ENCODE assay signal across 10 cellular contexts in genomic region chr3:193865339-193865738, GRCh38.
DNase-seq lines count a peak whose midpoint lies in the region; ATAC-seq and TF ChIP-seq lines count a peak whose summit lies in the region.
"Had no signal": no experiment of that assay in that cellular context is flagged by ENCODE, and none has a peak within 500 bp of the region (broad histone marks: within the 10 kb centered on the region; RNA-seq: fewer than 3 reads in every experiment).

No MANE protein-coding gene starts in this region.

- H2AFZ ChIP-seq in OCI-LY3 (ENCODE audit: low read depth, low read length) = no peak overlapping the region

- peak; percentile 92 for ATAC-seq in GM18508 (IDR thresholded peaks at IDR 0.05; ENCODE audit: insufficient read depth, unreplicated experiment)
- ATAC-seq in GM21381 (IDR thresholded peaks at IDR 0.05; ENCODE audit: unreplicated experiment) = peak; percentile 70
- ATAC-seq in HG03064 (IDR thresholded peaks at IDR 0.05; ENCODE audit: low read depth, unreplicated experiment) = peak; percentile 75

- peaks cover 47% of the 10 kb centered on the region for H3K4me1 ChIP-seq in OCI-LY3 (ENCODE audit: low read length)

- peak overlapping the region; percentile 85 for H3K4me2 ChIP-seq in OCI-LY3 (ENCODE audit: low read length)

- no peak overlapping the region for H3K27ac Mint-ChIP-seq in glutamatergic neuron (ENCODE audit: unreplicated experiment)
- H3K27ac Mint-ChIP-seq: CD8-positive, alpha-beta memory T cell had no signal

- peak overlapping the region; percentile 51 for H3K27ac ChIP-seq in OCI-LY3 (ENCODE audit: low read length)
- H3K27ac ChIP-seq: epithelial cell of prostate had no signal

- peaks cover 2% of the 10 kb centered on the region for H3K9me3 Mint-ChIP-seq in glutamatergic neuron (ENCODE audit: unreplicated experiment)
- H3K9me3 Mint-ChIP-seq: CD8-positive, alpha-beta memory T cell had no signal

- peaks cover 10% of the 10 kb centered on the region for H3K36me3 Mint-ChIP-seq in glutamatergic neuron (ENCODE audit: unreplicated experiment)
- H3K36me3 Mint-ChIP-seq: CD8-positive, alpha-beta memory T cell had no signal

- no peak overlapping the region for H3K4me3 Mint-ChIP-seq in glutamatergic neuron (ENCODE audit: unreplicated experiment)
- H3K4me3 Mint-ChIP-seq: CD8-positive, alpha-beta memory T cell had no signal

- DNase-seq in NCI-H748 treated with DMSO at 0.1 percent for 48 hours (lab: John Stamatoyannopoulos, UW) = no peak
- no peak for DNase-seq in stimulated activated CD4-positive, alpha-beta T cell treated with anti-CD3 and anti-CD28 coated beads, Interleukin-4, amount 100 ng/mL, for 4 hours
- DNase-seq in SHP77 (lab: John Stamatoyannopoulos, UW) = no peak
- DNase-seq in glutamatergic neuron = no peak
- DNase-seq: CD8-positive, alpha-beta memory T cell had no signal

- peak overlapping the region; percentile 44 for H3K4me3 ChIP-seq in OCI-LY3 (ENCODE audit: low read length)

- TF ChIP-seq CTCF in OCI-LY3 (IDR thresholded peaks at IDR 0.05; ENCODE audit: low read depth, low read length) (no peak), glutamatergic neuron (IDR thresholded peaks at IDR 0.05; ENCODE audit: partially characterized antibody, unreplicated experiment) (no peak)

- no peaks in the 10 kb centered on the region for H4K20me1 ChIP-seq in OCI-LY3 (ENCODE audit: insufficient read depth, low read length)

- H3K36me3 ChIP-seq in OCI-LY3 (replicated peaks; ENCODE audit: low read depth, low read length) = no peaks in the 10 kb centered on the region

- no peaks in the 10 kb centered on the region for H3K79me2 ChIP-seq in OCI-LY3 (ENCODE audit: low read length)

- peaks cover 7% of the 10 kb centered on the region for H3K27me3 Mint-ChIP-seq in glutamatergic neuron (ENCODE audit: unreplicated experiment)

- no peaks in the 10 kb centered on the region for H3K9me3 ChIP-seq in OCI-LY3 (ENCODE audit: insufficient read depth, low read length)

- peaks cover 2% of the 10 kb centered on the region for H3K4me1 Mint-ChIP-seq in glutamatergic neuron (ENCODE audit: low read depth, unreplicated experiment)
- H3K4me1 Mint-ChIP-seq: CD8-positive, alpha-beta memory T cell had no signal

- H3K9ac ChIP-seq in OCI-LY3 (ENCODE audit: low read length) = 0 out of 2 replicates have a peak overlapping the region, but pooled peaks have one; percentile 14

- H3K27me3 ChIP-seq in OCI-LY3 (ENCODE audit: low read depth, low read length) = peaks cover 58% of the 10 kb centered on the region
